10 cellular contexts compared by ENCODE assay signal in the genomic region with DNA sequence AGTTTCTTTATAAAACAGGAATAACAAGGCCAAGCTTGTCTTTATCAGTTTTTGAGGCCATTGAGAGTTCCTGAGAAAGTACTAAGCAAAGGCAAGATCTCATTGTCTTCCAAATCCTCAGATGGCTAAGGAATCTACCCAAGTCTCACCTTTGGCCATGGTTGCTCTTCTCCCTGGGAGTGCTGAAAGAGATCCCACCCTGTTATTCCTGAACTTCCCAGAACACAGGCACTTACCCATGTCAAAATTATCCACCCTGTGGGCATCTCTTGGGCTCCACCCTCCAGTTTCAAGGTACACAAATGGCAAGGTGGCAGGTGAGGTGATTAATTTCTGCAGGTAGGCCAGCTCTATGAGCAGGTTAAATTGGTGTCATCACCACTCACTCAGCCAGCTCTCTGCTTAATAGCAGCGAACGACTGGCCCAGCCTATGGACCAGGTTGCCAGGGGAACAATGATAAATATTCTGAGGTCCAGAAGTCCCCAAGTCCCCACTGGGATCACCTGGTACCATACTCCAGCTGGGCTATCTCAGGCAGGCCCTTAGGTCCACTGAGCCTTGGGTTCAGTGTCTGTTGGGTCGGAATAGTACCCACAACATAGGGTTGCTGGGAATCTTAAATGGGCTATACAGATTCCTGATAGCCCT. TPM values are rescaled to one million over a fixed set of nuclear protein-coding genes. Genes with fewer than 3 reads are reported as not detected.
DNase-seq lines count a peak whose midpoint lies in the region; ATAC-seq and TF ChIP-seq lines count a peak whose summit lies in the region.
"Had no signal": no experiment of that assay in that cellular context is flagged by ENCODE, and none has a peak within 500 bp of the region (broad histone marks: within the 10 kb centered on the region; RNA-seq: fewer than 3 reads in every experiment).

No MANE protein-coding gene starts in this region.

- H3K27ac Mint-ChIP-seq in CD8-positive, alpha-beta T cell: no peak overlapping the region
- H3K27ac Mint-ChIP-seq: activated CD8-positive, alpha-beta memory T cell treated with anti-CD3 and anti-CD28 coated beads, Interleukin-2, amount 10 ng/mL, durations not matched to agents 7 days and 5 days had no signal

- peaks cover 32% of the 10 kb centered on the region for H3K4me1 ChIP-seq in CD8-positive, alpha-beta T cell (ENCODE audit: insufficient read depth, low read length)
- peaks cover 33% of the 10 kb centered on the region for H3K4me1 ChIP-seq in HUES64 (ENCODE audit: insufficient read depth, low read length)
- H3K4me1 ChIP-seq in breast epithelium: peaks cover 0 to 3% of the 10 kb centered on the region in 2 donors
- peaks cover 48% of the 10 kb centered on the region for H3K4me1 ChIP-seq in neuron (ENCODE audit: insufficient read depth, low read length)

- POLR2A ChIA-PET in CD8-positive, alpha-beta T cell (lab: Charles Lee): no interaction called here

- no peak for ATAC-seq in CD8-positive, alpha-beta T cell
- no peak for ATAC-seq in GM21529 (IDR thresholded peaks at IDR 0.05; ENCODE audit: unreplicated experiment)
- no peak for ATAC-seq in HG03565 (IDR thresholded peaks at IDR 0.05; ENCODE audit: unreplicated experiment)

- H3K36me3 ChIP-seq in CD8-positive, alpha-beta T cell (ENCODE audit: insufficient read depth, low read length): no peaks in the 10 kb centered on the region
- no peaks in the 10 kb centered on the region for H3K36me3 ChIP-seq in HUES64 (ENCODE audit: insufficient read depth, low read length)
- H3K36me3 ChIP-seq in breast epithelium: no peaks in the 10 kb centered on the region
- H3K36me3 ChIP-seq in neuron (ENCODE audit: insufficient read depth, low read length): no peaks in the 10 kb centered on the region

- H3K27me3 ChIP-seq in CD8-positive, alpha-beta T cell (ENCODE audit: insufficient read depth, low read length): peaks cover 36% of the 10 kb centered on the region
- H3K27me3 ChIP-seq in HUES64 (ENCODE audit: insufficient read depth, low read length) (peaks cover 49% of the 10 kb centered on the region), breast epithelium (no peaks in the 10 kb centered on the region), neuron (ENCODE audit: insufficient read depth, low read length) (no peaks in the 10 kb centered on the region)

- H3K27me3 Mint-ChIP-seq in CD8-positive, alpha-beta T cell (ENCODE audit: low read depth): peaks cover 43% of the 10 kb centered on the region

- DNase-seq in CD8-positive, alpha-beta T cell: no peak
- DNase-seq in breast epithelium (ENCODE audit: low spot score in 2 of 2): no peak
- no peak for DNase-seq in caudate nucleus (lab: John Stamatoyannopoulos, UW)
- DNase-seq: cortex of kidney, SIG-M5 had no signal

- no peaks in the 10 kb centered on the region for H3K9me3 ChIP-seq in CD8-positive, alpha-beta T cell (ENCODE audit: low read length)
- H3K9me3 ChIP-seq in HUES64 (ENCODE audit: insufficient read depth, low read depth, low read length) (no peaks in the 10 kb centered on the region), breast epithelium (no peaks in the 10 kb centered on the region), neuron (ENCODE audit: low read length) (no peaks in the 10 kb centered on the region)

- WGBS in HUES64: 43% methylated on average over 3 of the region's 3 CpGs

- no peak overlapping the region for H3K9ac ChIP-seq in HUES64 (ENCODE audit: low read depth, low read length)

- no peaks in the 10 kb centered on the region for H3K9me3 Mint-ChIP-seq in CD8-positive, alpha-beta T cell

- H3K27ac ChIP-seq in CD8-positive, alpha-beta T cell (ENCODE audit: low read depth, low read length): no peak overlapping the region
- H3K27ac ChIP-seq in HUES64 (ENCODE audit: low read depth, low read length) (peak overlapping the region; percentile 60; the same call in 1 of the 2 replicates), breast epithelium (peak overlapping the region; percentile 97 to 99), caudate nucleus (ENCODE audit: low read depth, low read length) (no peak overlapping the region)

- no peak for TF ChIP-seq POLR2A in breast epithelium (IDR thresholded peaks at IDR 0.05)

- H3K4me3 ChIP-seq in CD8-positive, alpha-beta T cell (ENCODE audit: low read depth, low read length): no peak overlapping the region
- peak overlapping the region; percentile 87; the same call in 1 of the 2 replicates for H3K4me3 ChIP-seq in HUES64 (ENCODE audit: low read length)
- H3K4me3 ChIP-seq in breast epithelium: peak overlapping the region in 1 of 3 donors; percentile 91
- peak overlapping the region; percentile 67 for H3K4me3 ChIP-seq in neuron (ENCODE audit: low read length)

- H2AFZ ChIP-seq in neuron (ENCODE audit: low read depth, low read length): no peak overlapping the region

- peaks cover 22% of the 10 kb centered on the region for H3K4me1 Mint-ChIP-seq in CD8-positive, alpha-beta T cell (ENCODE audit: low read depth)

- CTCF ChIA-PET in CD8-positive, alpha-beta T cell (lab: Charles Lee): interaction anchor here (1.2 to 1.5 kb wide), 2 partner anchors 51 to 169 kb away, joined by 3 to 4 read pairs; no protein-coding TSS in a partner anchor

- intact Hi-C loops in CD8-positive, alpha-beta T cell (cut with DNase I, micrococcal nuclease): loop anchor here (5.0 to 10.0 kb wide), 8 partner anchors 170 to 1600 kb away; a partner anchor contains a TSS
- intact Hi-C loops in breast epithelium (cut with DNase I; ENCODE audit: low total_unique reads): loop anchor here (10.0 kb wide), 1 partner anchor 130 kb away; no protein-coding TSS in a partner anchor

- H3K4me3 Mint-ChIP-seq in CD8-positive, alpha-beta T cell: peak overlapping the region; percentile 59

- H3K36me3 Mint-ChIP-seq in CD8-positive, alpha-beta T cell: peaks cover 6% of the 10 kb centered on the region
- H3K36me3 Mint-ChIP-seq: activated CD8-positive, alpha-beta memory T cell treated with anti-CD3 and anti-CD28 coated beads, Interleukin-2, amount 10 ng/mL, durations not matched to agents 7 days and 5 days had no signal

- TF ChIP-seq CTCF in CD8-positive, alpha-beta T cell (IDR thresholded peaks at IDR 0.05): no peak
- no peak for TF ChIP-seq CTCF in breast epithelium (IDR thresholded peaks at IDR 0.05)

RNA-seq across cellular contexts. Expression of a gene that starts 2.3 kb away (rescaled TPM):
- total RNA-seq in CD8-positive, alpha-beta T cell: 1 to 10 TPM; 2.3 to 2.5 TPM
- 14.5 TPM for polyA plus RNA-seq in HUES64 (2013, experiment 1 of 2)
- 19.8 TPM for polyA plus RNA-seq in HUES64 (2013, experiment 2 of 2)
- 10 to 100 TPM; 14.6 to 25.2 (median 25.2) TPM for total RNA-seq in breast epithelium

Comparison
In these comparisons a context has a peak if more than half of its experiments do, and no peak if none do; other contexts are left out.
1. H3K27ac ChIP-seq: peak in HUES64 (single experiment) and breast epithelium (2 of 2); none in CD8-positive, alpha-beta T cell (single experiment) and caudate nucleus (single experiment).
2. RNA of a gene that starts 2.3 kb away (total RNA-seq): 14.6 to 25.2 TPM in breast epithelium; 2.3 to 2.5 TPM in CD8-positive, alpha-beta T cell; every median in the first group is over 4 times any median in the second.